Comparison of ENCODE assay signal across 2 cellular contexts in genomic region chrX:153828723-153829548, GRCh38.
TF ChIP-seq lines count a peak whose summit lies in the region.

No MANE protein-coding gene starts in this region.

TF ChIP-seq in A549, 52 proteins besides CTCF, POLR2A, EP300 and RAD21 (continued from another document):
- TF ChIP-seq REST (IDR thresholded peaks at IDR 0.05): no peak
- no peak for TF ChIP-seq CBX8 (IDR thresholded peaks at IDR 0.05)
- TF ChIP-seq EHMT2 (IDR thresholded peaks at IDR 0.05; ENCODE audit: low read depth): no peak
- TF ChIP-seq PBX3 (IDR thresholded peaks at IDR 0.05): no peak
- no peak for TF ChIP-seq MYC (IDR thresholded peaks at IDR 0.05; ENCODE audit: borderline replicate concordance, low read length)
- TF ChIP-seq E2F6 (IDR thresholded peaks at IDR 0.05; ENCODE audit: borderline replicate concordance, low read depth): no peak

TF ChIP-seq in GM23338, 12 proteins besides CTCF, POLR2A, EP300 and RAD21:
- no peak for TF ChIP-seq REST (IDR thresholded peaks at IDR 0.05; ENCODE audit: unreplicated experiment)
- no peak for TF ChIP-seq NANOG (IDR thresholded peaks at IDR 0.05; ENCODE audit: borderline replicate concordance)
- no peak for TF ChIP-seq ZNF114 (CRISPR knock-in tag; IDR thresholded peaks at IDR 0.05)
- no peak for TF ChIP-seq CREB1 (CRISPR knock-in tag; IDR thresholded peaks at IDR 0.05; ENCODE audit: low read depth)
- no peak for TF ChIP-seq POLR2AphosphoS5 (IDR thresholded peaks at IDR 0.05; ENCODE audit: low read depth)
- TF ChIP-seq ZNF331 (CRISPR knock-in tag; IDR thresholded peaks at IDR 0.05; ENCODE audit: low read depth): no peak
- TF ChIP-seq JUNB (IDR thresholded peaks at IDR 0.05; ENCODE audit: unreplicated experiment): no peak
- no peak for TF ChIP-seq ETS1 (IDR thresholded peaks at IDR 0.05)
- TF ChIP-seq STAT1 (IDR thresholded peaks at IDR 0.05; ENCODE audit: unreplicated experiment): no peak
- TF ChIP-seq EZH2phosphoT487 (IDR thresholded peaks at IDR 0.05; ENCODE audit: unreplicated experiment): no peak
- TF ChIP-seq EZH2 (IDR thresholded peaks at IDR 0.05; ENCODE audit: low read depth, unreplicated experiment): no peak
- TF ChIP-seq ZNF462 (CRISPR knock-in tag; IDR thresholded peaks at IDR 0.05): no peak
